Comparison of ENCODE assay signal across 7 cellular contexts in the genomic region with DNA sequence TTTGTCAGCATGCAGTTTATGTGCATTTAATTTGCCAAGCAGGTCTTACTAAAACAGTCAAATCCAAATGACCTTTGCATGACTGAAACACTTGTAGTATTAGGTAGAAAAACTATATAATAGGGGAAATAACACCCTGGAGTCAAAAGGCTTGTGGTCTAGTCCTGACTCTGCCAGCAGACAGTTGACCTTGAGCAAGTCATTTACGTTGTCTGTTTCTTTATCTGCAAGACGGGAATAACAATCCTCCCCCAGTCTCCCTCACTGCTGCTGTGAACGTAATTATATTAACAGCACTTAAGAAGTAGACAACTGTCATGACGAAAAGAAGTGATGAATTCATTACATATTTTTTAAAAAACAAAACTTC. TPM values are rescaled to one million over a fixed set of nuclear protein-coding genes. Genes with fewer than 3 reads are reported as not detected.
DNase-seq lines count a peak whose midpoint lies in the region; ATAC-seq, FAIRE-seq and TF ChIP-seq lines count a peak whose summit lies in the region.

No MANE protein-coding gene starts in this region.

- H3K36me3 ChIP-seq in RWPE2 (ENCODE audit: low read depth) = no peaks in the 10 kb centered on the region; the same call in 1 of the 2 replicates
- H3K36me3 ChIP-seq in hepatocyte (replicated peaks; ENCODE audit: insufficient read depth, low read depth) = no peaks in the 10 kb centered on the region

- no peaks in the 10 kb centered on the region for H4K20me1 ChIP-seq in hepatocyte (ENCODE audit: insufficient read depth, poor library complexity, severe bottlenecking)

- FAIRE-seq in urothelium cell line (lab: Jason Lieb, UNC) = no peak

- no peak overlapping the region for H2AFZ ChIP-seq in hepatocyte

- no peaks in the 10 kb centered on the region for H3K9me3 ChIP-seq in RWPE2 (ENCODE audit: severe bottlenecking)
- H3K9me3 ChIP-seq in hepatocyte (ENCODE audit: low read depth) = no peaks in the 10 kb centered on the region

- H3K27ac ChIP-seq in RWPE2 (ENCODE audit: poor library complexity, severe bottlenecking) = peak overlapping the region; percentile 91
- H3K27ac ChIP-seq in hepatocyte = peak overlapping the region; percentile 83

- H3K4me1 ChIP-seq in RWPE2 (ENCODE audit: insufficient read depth, poor library complexity, severe bottlenecking) = peaks cover 59% of the 10 kb centered on the region
- peaks cover 11% of the 10 kb centered on the region for H3K4me1 ChIP-seq in hepatocyte (ENCODE audit: insufficient read depth)

- peaks cover 96% of the 10 kb centered on the region for H3K79me2 ChIP-seq in hepatocyte

- H3K9me2 ChIP-seq in hepatocyte (replicated peaks; ENCODE audit: insufficient read depth) = no peaks in the 10 kb centered on the region

- H3K4me3 ChIP-seq in RWPE2 (ENCODE audit: severe bottlenecking) (no peak overlapping the region), hepatocyte (no peak overlapping the region)

- TF ChIP-seq CTCF in RWPE2 (IDR thresholded peaks at IDR 0.05; ENCODE audit: poor library complexity, severe bottlenecking) (no peak), hepatocyte (IDR thresholded peaks at IDR 0.05; ENCODE audit: poor library complexity) (no peak)

- H3K27me3 ChIP-seq in RWPE2 (ENCODE audit: insufficient read depth, poor library complexity, severe bottlenecking) (no peaks in the 10 kb centered on the region), hepatocyte (no peaks in the 10 kb centered on the region)

- peak; percentile 16 for ATAC-seq in GM19397 (IDR thresholded peaks at IDR 0.05; ENCODE audit: unreplicated experiment)
- peak; percentile 18 for ATAC-seq in HG02981 (IDR thresholded peaks at IDR 0.05; ENCODE audit: unreplicated experiment)
- ATAC-seq in RWPE2 (ENCODE audit: low read depth) = no peak

- H3K4me2 ChIP-seq in hepatocyte = peak overlapping the region; percentile 59

- DNase-seq in RWPE2 (ENCODE audit: low spot score) = no peak
- no peak for DNase-seq in hepatocyte (ENCODE audit: low spot score)
- no peak for DNase-seq in 8988T
- no peak for DNase-seq in NCI-H1048 (lab: John Stamatoyannopoulos, UW)
- DNase-seq in urothelium cell line (ENCODE audit: low spot score) = no peak

- WGBS in hepatocyte (ENCODE audit: low lambda C conversion rate, missing lambda C conversion rate) = 68% methylated on average over 4 of the region's 4 CpGs

RNA-seq across cellular contexts. Expression of a gene that starts 26.1 kb away (rescaled TPM):
- 64.5 and 69.6 TPM in 2 replicates for total RNA-seq in hepatocyte
- polyA plus RNA-seq in hepatocyte = 15.9 and 18.7 TPM in 2 replicates
